ENCODE assay signal across 15 cellular contexts in the genomic region with DNA sequence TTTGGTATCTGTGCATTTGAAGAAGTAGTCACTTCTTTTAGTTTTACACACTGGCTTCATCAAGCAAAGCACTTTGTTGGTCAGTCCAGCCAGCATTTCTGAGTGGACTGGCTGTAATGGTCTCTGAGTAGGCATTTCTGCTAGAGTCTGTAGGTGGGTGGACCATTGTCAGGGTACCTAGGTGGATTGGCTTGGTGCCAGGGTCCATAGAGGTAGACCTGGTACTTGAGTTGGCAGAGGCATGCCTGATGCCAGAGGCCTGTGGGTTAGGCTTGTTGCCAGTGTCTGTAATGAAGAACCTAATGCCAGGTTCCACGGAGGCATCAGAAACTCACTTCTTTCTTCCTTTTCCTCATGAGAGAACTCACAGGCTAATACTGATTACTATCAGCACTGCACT.
"Had no signal": no experiment of that assay in that cellular context is flagged by ENCODE, and none has a peak within 500 bp of the region (broad histone marks: within the 10 kb centered on the region; RNA-seq: fewer than 3 reads in every experiment).

No MANE protein-coding gene starts in this region.

- DNase-seq: activated CD4-positive, alpha-beta T cell treated with anti-CD3 and anti-CD28 coated beads for 1 hour; activated CD4-positive, alpha-beta T cell treated with anti-CD3 and anti-CD28 coated beads, Interleukin-2, amount 50 U/mL, for 1 hour; activated CD8-positive, alpha-beta T cell treated with anti-CD3 and anti-CD28 coated beads, Interleukin-2, amount 10 ng/mL, durations not matched to agents 7 days and 5 days; activated gamma-delta T cell; aorta; caudate nucleus; effector CD4-positive, alpha-beta T cell; kidney; lower lobe of right lung; naive B cell; nucleus accumbens; retina; stimulated activated CD4-positive, alpha-beta T cell treated with anti-CD3 and anti-CD28 coated beads, Interleukin-2, amount 100 ng/mL, for 48 hours; stimulated activated naive CD4-positive, alpha-beta T cell; upper lobe of left lung had no signal
